Comparison of ENCODE assay signal across 27 cellular contexts in genomic region chr7:127755965-127756364, GRCh38.
"Had no signal": no experiment of that assay in that cellular context is flagged by ENCODE, and none has a peak within 500 bp of the region (broad histone marks: within the 10 kb centered on the region; RNA-seq: fewer than 3 reads in every experiment).

No MANE protein-coding gene starts in this region.

- H3K27me3 Mint-ChIP-seq: naive B cell; stimulated activated naive CD8-positive, alpha-beta T cell treated with anti-CD3 and anti-CD28 coated beads, Interleukin-15, amount 100 ng/mL, for 72 hours had no signal

- H3K9me3 Mint-ChIP-seq: naive B cell; neural crest cell; stimulated activated naive CD8-positive, alpha-beta T cell treated with anti-CD3 and anti-CD28 coated beads, Interleukin-15, amount 100 ng/mL, for 72 hours had no signal

- ATAC-seq: foreskin keratinocyte; gastroesophageal sphincter; heart left ventricle; left ventricle myocardium superior; lower lobe of right lung; mucosa of descending colon; pancreas; right lobe of liver; stimulated activated naive CD8-positive, alpha-beta T cell treated with anti-CD3 and anti-CD28 coated beads, Interleukin-15, amount 100 ng/mL, for 72 hours; upper lobe of right lung had no signal

- H3K27ac Mint-ChIP-seq: stimulated activated naive CD8-positive, alpha-beta T cell treated with anti-CD3 and anti-CD28 coated beads, Interleukin-15, amount 100 ng/mL, for 72 hours had no signal

- H3K27ac ChIP-seq: coronary artery, esophagus muscularis mucosa, foreskin keratinocyte, gastroesophageal sphincter, heart left ventricle, hepatocyte, lower lobe of right lung, neutrophil, pancreas, right lobe of liver, suprapubic skin, transverse colon, upper lobe of right lung, uterus had no signal

- DNase-seq: dermis blood vessel endothelial cell; effector memory CD4-positive, alpha-beta T cell; foreskin keratinocyte; heart left ventricle; islet precursor cell; left ventricle myocardium superior; lower lobe of right lung; mucosa of descending colon; naive B cell; pancreas; right lobe of liver; small intestine; stimulated activated CD4-positive, alpha-beta T cell treated with anti-CD3 and anti-CD28 coated beads, Interleukin-15, amount 100 ng/mL, for 24 hours; stimulated activated CD4-positive, alpha-beta T cell treated with anti-CD3 and anti-CD28 coated beads, Interleukin-2, amount 100 ng/mL, for 48 hours; stimulated activated CD8-positive, alpha-beta memory T cell treated with anti-CD3 and anti-CD28 coated beads, Interleukin-4, amount 100 ng/mL, for 48 hours; stimulated activated naive CD4-positive, alpha-beta T cell; stimulated activated naive CD8-positive, alpha-beta T cell treated with anti-CD3 and anti-CD28 coated beads, Interleukin-15, amount 100 ng/mL, for 72 hours; transverse colon; upper lobe of right lung; uterus had no signal

- H3K4me3 Mint-ChIP-seq: naive B cell; neural crest cell; stimulated activated naive CD8-positive, alpha-beta T cell treated with anti-CD3 and anti-CD28 coated beads, Interleukin-15, amount 100 ng/mL, for 72 hours had no signal
